In the genomic region with DNA sequence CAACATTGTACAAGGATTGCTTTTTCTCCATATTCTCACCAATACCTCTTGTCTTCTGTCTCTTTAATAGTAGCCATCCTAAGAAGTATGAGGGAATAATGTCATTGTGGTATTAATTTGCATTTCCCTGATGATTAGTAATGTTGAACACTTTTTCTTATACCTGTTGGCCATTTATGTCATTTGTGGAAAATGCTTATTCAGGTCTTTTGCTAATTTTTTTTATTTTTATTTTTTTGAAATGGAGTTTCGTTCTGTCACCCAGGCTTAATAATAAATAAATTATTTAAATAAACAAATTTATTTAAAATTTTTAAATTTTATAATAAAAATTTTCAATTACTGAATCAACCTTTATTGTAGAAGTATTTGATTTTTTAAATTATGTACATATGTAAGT, we compare ENCODE assay signal across 25 cellular contexts. TPM values are rescaled to one million over a fixed set of nuclear protein-coding genes. Genes with fewer than 3 reads are reported as not detected.
DNase-seq lines count a peak whose midpoint lies in the region; ATAC-seq, FAIRE-seq and TF ChIP-seq lines count a peak whose summit lies in the region.
"Had no signal": no experiment of that assay in that cellular context is flagged by ENCODE, and none has a peak within 500 bp of the region (broad histone marks: within the 10 kb centered on the region; RNA-seq: fewer than 3 reads in every experiment).

No MANE protein-coding gene starts in this region.

- TF ChIP-seq RAD21 in HepG2 (CRISPR knock-in tag; IDR thresholded peaks at IDR 0.05): no peak

- H3K27me3 ChIP-seq in HepG2 (ENCODE audit: control insufficient read depth in 1 of 2, insufficient read depth in 2 of 2, low read length in 2 of 2) (no peaks in the 10 kb centered on the region; a peak in 1 of 5 replicates), right lobe of liver (no peaks in the 10 kb centered on the region), gastrocnemius medialis (peaks cover 0 to 3% (median 0%) of the 10 kb centered on the region in 3 donors)
- H3K27me3 ChIP-seq: BE2C had no signal

- POLR2A ChIA-PET in HepG2 (lab: Yijun Ruan, JAX) (no interaction called here), WTC11 (lab: Charles Lee) (no interaction called here)

- H3K4me1 ChIP-seq in HepG2 (ENCODE audit: insufficient read depth, low read length) (no peaks in the 10 kb centered on the region), right lobe of liver (no peaks in the 10 kb centered on the region), gastrocnemius medialis (no peaks in the 10 kb centered on the region)
- H3K4me1 ChIP-seq: BE2C had no signal

- no peaks in the 10 kb centered on the region for H4K20me1 ChIP-seq in HepG2 (ENCODE audit: insufficient read depth, low read length)

- 2% methylated on average over 1 of the region's 1 CpG for WGBS in HepG2 (ENCODE audit: low lambda C conversion rate)
- 39% methylated on average over 1 of the region's 1 CpG for WGBS in right lobe of liver (ENCODE audit: insufficient coverage, low coverage, low lambda C conversion rate, missing lambda C conversion rate)

- no peak overlapping the region for H3K9ac ChIP-seq in HepG2 (ENCODE audit: insufficient read depth, low read depth, low read length)

- no peak overlapping the region for H3K27ac ChIP-seq in HepG2 (ENCODE audit: extremely low read length, insufficient read depth, low read length)
- H3K27ac ChIP-seq in right lobe of liver: no peak overlapping the region
- H3K27ac ChIP-seq in gastrocnemius medialis: no peak overlapping the region
- H3K27ac ChIP-seq: 22Rv1, HL-60 had no signal

- no TSS peak for BruUV-seq in HepG2 (replicated peaks; lab: Mats Ljungman, UMichigan)

- no peaks in the 10 kb centered on the region for H3K36me3 Mint-ChIP-seq in WTC11
- H3K36me3 Mint-ChIP-seq: IgD-negative memory B cell had no signal

- H3K4me1 Mint-ChIP-seq in WTC11: no peaks in the 10 kb centered on the region
- H3K4me1 Mint-ChIP-seq: CD8-positive, alpha-beta memory T cell; GM23338 had no signal

- in situ Hi-C loops in HepG2 (cut with HindIII; ENCODE audit: extremely low pct_ligation_motif_present, low pct_unique_long_range_greater_than_20kb) (no loop called here), gastrocnemius medialis (cut with MboI; ENCODE audit: low sequenced_read_pairs in 4 of 4) (no loop called here)

- TF ChIP-seq POLR2A in HepG2 (IDR thresholded peaks at IDR 0.05; ENCODE audit: insufficient read depth in 1 of 2, low read depth in 2 of 2, low read length in 2 of 2) (no peak), right lobe of liver (IDR thresholded peaks at IDR 0.05) (no peak), gastrocnemius medialis (IDR thresholded peaks at IDR 0.05) (no peak), H54 (IDR thresholded peaks at IDR 0.05; ENCODE audit: low read depth, low read length) (no peak)

- no peak overlapping the region for H3K27ac Mint-ChIP-seq in WTC11
- H3K27ac Mint-ChIP-seq: CD4-positive, CD25-positive, alpha-beta regulatory T cell; CD8-positive, alpha-beta memory T cell; GM23338; HFFc6; IgD-negative memory B cell had no signal

- H3K36me3 ChIP-seq in HepG2 (replicated peaks in 1 of 2; ENCODE audit: control insufficient read depth in 1 of 2, insufficient read depth in 2 of 2, low read length in 2 of 2) (no peaks in the 10 kb centered on the region), right lobe of liver (no peaks in the 10 kb centered on the region), gastrocnemius medialis (no peaks in the 10 kb centered on the region)
- H3K36me3 ChIP-seq: BE2C had no signal

- CTCF ChIA-PET in HepG2 (lab: Yijun Ruan, JAX; ENCODE audit: low intra/inter-chr PET ratio, low total read pairs) (no interaction called here), WTC11 (lab: Charles Lee) (no interaction called here)

- no peak for ATAC-seq in HepG2
- no peak for ATAC-seq in right lobe of liver
- no peak for ATAC-seq in WTC11
- no peak for ATAC-seq in gastrocnemius medialis
- no peak for ATAC-seq in GM18868 (IDR thresholded peaks at IDR 0.05; ENCODE audit: unreplicated experiment)
- ATAC-seq: GM23338, HCT116 had no signal

- no peak overlapping the region for H3K4me3 ChIP-seq in HepG2 (replicated peaks in 1 of 3; ENCODE audit: insufficient read depth in 1 of 3, low read depth in 2 of 3, low read length in 3 of 3)
- no peak overlapping the region for H3K4me3 ChIP-seq in right lobe of liver
- H3K4me3 ChIP-seq in gastrocnemius medialis: no peak overlapping the region
- H3K4me3 ChIP-seq: GM23338 had no signal

- H3K27me3 Mint-ChIP-seq in WTC11 (ENCODE audit: low read depth): no peaks in the 10 kb centered on the region

- H2AFZ ChIP-seq in HepG2 (ENCODE audit: low read length): no peak overlapping the region
- H2AFZ ChIP-seq: GM23338 had no signal

- intact Hi-C loops in HepG2 (cut with micrococcal nuclease; ENCODE audit: unreplicated experiment): no loop called here
- intact Hi-C loops in right lobe of liver (cut with DNase I): no loop called here
- intact Hi-C loops in gastrocnemius medialis (cut with DNase I; ENCODE audit: low total_unique reads): no loop called here

- no peak for TF ChIP-seq EP300 in HepG2 (IDR thresholded peaks at IDR 0.05; ENCODE audit: low read depth in 2 of 2, low read length in 2 of 2)
- TF ChIP-seq EP300 in HepG2 (CRISPR knock-in tag; IDR thresholded peaks at IDR 0.05; ENCODE audit: borderline replicate concordance): no peak

- FAIRE-seq in HepG2 (lab: Jason Lieb, UNC): no peak
- FAIRE-seq in frontal cortex (lab: Jason Lieb, UNC): peak; percentile 98
- no peak for FAIRE-seq in H54 (lab: Jason Lieb, UNC)
- FAIRE-seq: D721Med, GM12892, GM18507 had no signal

- H3K4me2 ChIP-seq in HepG2 (ENCODE audit: low read depth, low read length): no peak overlapping the region
- H3K4me2 ChIP-seq: GM23338 had no signal

- no peaks in the 10 kb centered on the region for H3K79me2 ChIP-seq in HepG2 (ENCODE audit: insufficient read depth, low read length)

- H3K4me3 Mint-ChIP-seq in WTC11: no peak overlapping the region
- H3K4me3 Mint-ChIP-seq: CD4-positive, CD25-positive, alpha-beta regulatory T cell; CD8-positive, alpha-beta memory T cell; GM23338; HFFc6; IgD-negative memory B cell had no signal

- TF ChIP-seq CTCF in HepG2 (CRISPR knock-in tag; IDR thresholded peaks at IDR 0.05): no peak
- TF ChIP-seq CTCF in right lobe of liver (IDR thresholded peaks at IDR 0.05): no peak
- TF ChIP-seq CTCF in WTC11 (IDR thresholded peaks at IDR 0.05): no peak
- TF ChIP-seq CTCF in gastrocnemius medialis (IDR thresholded peaks at IDR 0.05 in 4 of 5, conservative IDR thresholded peaks at IDR 0.05 in 1 of 5): no peak

- H3K9me3 Mint-ChIP-seq in WTC11: peaks cover 12% of the 10 kb centered on the region
- H3K9me3 Mint-ChIP-seq: GM23338, HFFc6 had no signal

- H3K9me3 ChIP-seq in HepG2 (ENCODE audit: low read length) (no peaks in the 10 kb centered on the region), right lobe of liver (no peaks in the 10 kb centered on the region), gastrocnemius medialis (no peaks in the 10 kb centered on the region)
- H3K9me3 ChIP-seq: BE2C had no signal

- DNase-seq in HepG2 (ENCODE audit: low spot score) (no peak), right lobe of liver (no peak), WTC11 (ENCODE audit: low spot score) (no peak), frontal cortex (ENCODE audit: low spot score in 2 of 2) (no peak), gastrocnemius medialis (no peak), NCI-H526 (lab: John Stamatoyannopoulos, UW) (no peak), H54 (ENCODE audit: insufficient read length, low spot score) (no peak)
- DNase-seq: BE2C; C1 segment of cervical spinal cord; CD4-positive, CD25-positive, alpha-beta regulatory T cell; CD8-positive, alpha-beta memory T cell; COR-L47; GDM1; H7; HFFc6 had no signal

TF ChIP-seq in HepG2, 621 proteins besides CTCF, POLR2A, EP300 and RAD21 (continues in another document):
- TF ChIP-seq, protein P1, sequence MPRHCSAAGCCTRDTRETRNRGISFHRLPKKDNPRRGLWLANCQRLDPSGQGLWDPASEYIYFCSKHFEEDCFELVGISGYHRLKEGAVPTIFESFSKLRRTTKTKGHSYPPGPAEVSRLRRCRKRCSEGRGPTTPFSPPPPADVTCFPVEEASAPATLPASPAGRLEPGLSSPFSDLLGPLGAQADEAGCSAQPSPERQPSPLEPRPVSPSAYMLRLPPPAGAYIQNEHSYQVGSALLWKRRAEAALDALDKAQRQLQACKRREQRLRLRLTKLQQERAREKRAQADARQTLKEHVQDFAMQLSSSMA (CRISPR knock-in tag; IDR thresholded peaks at IDR 0.05): no peak
- no peak for TF ChIP-seq TOPORS (CRISPR knock-in tag; IDR thresholded peaks at IDR 0.05)

TF ChIP-seq in WTC11, 78 proteins besides CTCF, POLR2A, EP300 and RAD21 (continues in another document):
- 0 out of 2 replicates have a peak, but pooled peaks have one; percentile 55 for TF ChIP-seq HMGA2 (CRISPR knock-in tag; IDR thresholded peaks at IDR 0.05)

RNA-seq across cellular contexts. Expression of gene REC114, which starts 37.1 kb away (rescaled TPM):
- total RNA-seq in HepG2 (2016; rRNA removed; fragmentation: Illumina TruSeq; extraction: Trizol): not detected in 2 replicates
- total RNA-seq in HepG2 (2016; cell fraction: cytosol; rRNA removed; fragmentation: Illumina TruSeq; extraction: Trizol; ENCODE audit: low read depth): not detected in 2 replicates
- not detected in 2 replicates for total RNA-seq in HepG2 (2016; cell fraction: insoluble cytoplasmic fraction; rRNA removed; fragmentation: Illumina TruSeq; extraction: Trizol)
- not detected in 2 replicates for total RNA-seq in HepG2 (2016; cell fraction: membrane; rRNA removed; fragmentation: Illumina TruSeq; extraction: Trizol)
- total RNA-seq in HepG2 (2016; cell fraction: nucleus; rRNA removed; fragmentation: Illumina TruSeq; extraction: Trizol): not detected in 2 replicates
- not detected in 2 replicates for polyA plus RNA-seq in HepG2 (2011; rRNA removed)
- polyA plus RNA-seq in HepG2 (2011; cell fraction: cytosol; rRNA removed): not detected in 2 replicates
- not detected in 2 replicates for polyA plus RNA-seq in HepG2 (2011; cell fraction: nucleus; rRNA removed)
- polyA plus RNA-seq in HepG2 (2012): not detected in 2 replicates
- not detected in 2 replicates for polyA plus RNA-seq in HepG2 (2016; cell fraction: cytosol; fragmentation: Illumina TruSeq; extraction: Trizol; ENCODE audit: low read depth)
- polyA plus RNA-seq in HepG2 (2016; cell fraction: insoluble cytoplasmic fraction; fragmentation: Illumina TruSeq; extraction: Trizol; ENCODE audit: low read depth): not detected in 2 replicates
- not detected in 2 replicates for polyA plus RNA-seq in HepG2 (2016; cell fraction: membrane; fragmentation: Illumina TruSeq; extraction: Trizol; ENCODE audit: low read depth)
- not detected in 2 replicates for polyA plus RNA-seq in HepG2 (2016; cell fraction: nucleus; fragmentation: Illumina TruSeq; extraction: Trizol; ENCODE audit: insufficient read depth, low read depth)
- not detected in 2 replicates for polyA minus RNA-seq in HepG2 (2011; rRNA and poly(A)+ RNA removed; ENCODE audit: low replicate concordance)
- not detected in 2 replicates for polyA minus RNA-seq in HepG2 (2011; cell fraction: cytosol; rRNA and poly(A)+ RNA removed)
- not detected in 2 replicates for polyA minus RNA-seq in HepG2 (2011; cell fraction: nucleus; rRNA and poly(A)+ RNA removed)
- not detected for total RNA-seq in right lobe of liver
- not detected in 3 replicates for total RNA-seq in WTC11 (2021)
- total RNA-seq in frontal cortex: not detected
- not detected for total RNA-seq in gastrocnemius medialis
- total RNA-seq: CD4-positive, CD25-positive, alpha-beta regulatory T cell; CD8-positive, alpha-beta memory T cell; GM23338; H7; HFFc6; HT1080 had no signal
- polyA plus RNA-seq: CD4-positive, CD25-positive, alpha-beta regulatory T cell; CD8-positive, alpha-beta memory T cell; GM23338; IgD-negative memory B cell had no signal
